7 cellular contexts compared by ENCODE assay signal in the genomic region with DNA sequence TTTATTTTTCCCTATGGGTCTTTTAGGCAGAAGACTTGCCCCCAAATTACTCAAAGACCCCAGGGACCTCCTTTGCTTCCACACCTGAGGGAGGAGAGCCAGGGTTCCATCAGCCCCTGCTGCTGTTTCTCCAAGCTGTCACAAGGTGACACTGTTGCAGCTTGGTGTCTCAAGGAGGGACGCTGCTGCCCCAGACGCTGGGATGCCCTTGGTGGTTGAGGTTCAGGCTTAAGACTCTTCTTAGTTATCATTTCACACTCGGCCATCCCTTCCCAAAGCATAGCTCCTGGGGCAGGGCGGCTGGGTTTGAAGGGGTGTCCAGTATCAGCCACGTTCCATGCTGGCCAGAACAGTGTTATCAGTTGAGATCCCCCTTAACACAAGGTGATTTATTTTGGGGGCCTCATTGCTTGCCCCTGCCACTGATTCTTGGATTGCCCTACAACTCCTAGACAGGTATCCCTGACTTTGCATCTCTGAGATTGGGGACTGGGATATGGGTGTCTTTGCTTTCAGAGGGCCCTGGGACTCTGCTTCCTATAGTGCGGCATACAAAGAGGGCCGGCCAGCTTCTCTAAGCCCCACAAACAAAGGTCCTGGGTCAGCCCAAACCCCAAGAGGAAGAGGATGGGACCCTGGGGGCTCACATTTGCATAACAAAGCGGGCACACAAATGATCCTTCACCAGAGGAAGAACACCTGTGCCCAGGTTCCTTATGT. TPM values are rescaled to one million over a fixed set of nuclear protein-coding genes. Genes with fewer than 3 reads are reported as not detected.
A peak's percentile ranks its signal among the peaks of the same experiment; 100 is the strongest.
DNase-seq lines count a peak whose midpoint lies in the region; ATAC-seq, FAIRE-seq and TF ChIP-seq lines count a peak whose summit lies in the region.

No MANE protein-coding gene starts in this region.

- no peaks in the 10 kb centered on the region for H3F3A ChIP-seq in SU-DHL-6 (ENCODE audit: insufficient read depth)

- H3K36me3 ChIP-seq in SU-DHL-6 (ENCODE audit: low read length) (no peaks in the 10 kb centered on the region), GM12878 (ENCODE audit: control insufficient read depth in 2 of 2, insufficient read depth in 2 of 2, low read length in 1 of 2) (peaks cover 6 to 13% of the 10 kb centered on the region in 2 experiments; a peak in 2 of 4 replicates)

- peak; percentile 99 for TF ChIP-seq RAD21 in GM12878 (IDR thresholded peaks at IDR 0.05; ENCODE audit: insufficient read depth, low read depth, low read length)

- peak; percentile 71 for ATAC-seq in GM21576 (IDR thresholded peaks at IDR 0.05; ENCODE audit: unreplicated experiment)
- ATAC-seq in GM12878, result peak; percentile 94

- H3K9ac ChIP-seq in SU-DHL-6 (ENCODE audit: low read length) (no peak overlapping the region), GM12878 (ENCODE audit: control insufficient read depth, insufficient read depth, low read length) (no peak overlapping the region)

- H3K4me3 ChIP-seq in SU-DHL-6 (ENCODE audit: insufficient read depth, low read length, poor library complexity, severe bottlenecking) (no peak overlapping the region), GM12878 (no peak overlapping the region)

- H3K4me2 ChIP-seq in SU-DHL-6 (ENCODE audit: low read depth, low read length, poor library complexity, severe bottlenecking) (no peak overlapping the region), GM12878 (ENCODE audit: control insufficient read depth, insufficient read depth) (no peak overlapping the region)

- no peak for TF ChIP-seq EP300 in GM12878 (IDR thresholded peaks at IDR 0.05; ENCODE audit: borderline replicate concordance in 1 of 2, control insufficient read depth in 1 of 2, low read depth in 2 of 2, low read length in 2 of 2)

- H3K9me2 ChIP-seq in SU-DHL-6 (replicated peaks; ENCODE audit: insufficient read depth, low read length), result no peaks in the 10 kb centered on the region

- H4K20me1 ChIP-seq in SU-DHL-6 (ENCODE audit: low read depth, low read length) (no peaks in the 10 kb centered on the region), GM12878 (ENCODE audit: control insufficient read depth, insufficient read depth) (no peaks in the 10 kb centered on the region)

- no peak overlapping the region for H3K27ac ChIP-seq in SU-DHL-6 (ENCODE audit: low read depth, low read length)
- no peak overlapping the region for H3K27ac ChIP-seq in GM12878 (ENCODE audit: control insufficient read depth, insufficient read depth)

- H3K79me2 ChIP-seq in SU-DHL-6 (ENCODE audit: insufficient read depth, low read length) (no peaks in the 10 kb centered on the region), GM12878 (ENCODE audit: control insufficient read depth, insufficient read depth, low read length) (no peaks in the 10 kb centered on the region)

- H3K9me3 ChIP-seq in SU-DHL-6 (ENCODE audit: insufficient read depth, low read length), result no peaks in the 10 kb centered on the region
- H3K9me3 ChIP-seq in GM12878 (replicated peaks; ENCODE audit: control insufficient read depth, insufficient read depth, low read length), result no peaks in the 10 kb centered on the region

- H3K27me3 ChIP-seq in SU-DHL-6 (ENCODE audit: low read length) (no peaks in the 10 kb centered on the region), GM12878 (replicated peaks in 1 of 2; ENCODE audit: control insufficient read depth in 2 of 2, insufficient read depth in 2 of 2, low read length in 1 of 2) (no peaks in the 10 kb centered on the region)

- no TSS peak for BruUV-seq in GM12878 (replicated peaks; lab: Mats Ljungman, UMichigan)

- H2AFZ ChIP-seq in SU-DHL-6 (ENCODE audit: low read depth, low read length, severe bottlenecking) (no peak overlapping the region), GM12878 (ENCODE audit: control insufficient read depth, low read depth, low read length) (peak overlapping the region; percentile 46)

- in situ Hi-C loops in GM12878 (cut with MboI), result loop anchor here (5.0 kb wide), 2 partner anchors 85 to 150 kb away; no protein-coding TSS in a partner anchor

- TF ChIP-seq POLR2A in GM12878 (IDR thresholded peaks at IDR 0.05; ENCODE audit: low read depth, low read length), result no peak

- TF ChIP-seq CTCF in SU-DHL-6 (IDR thresholded peaks at IDR 0.05; ENCODE audit: insufficient read depth, low read length, poor library complexity, severe bottlenecking) (peak; percentile 94), GM12878 (IDR thresholded peaks at IDR 0.05 in 2 of 3, conservative IDR thresholded peaks at IDR 0.05 in 1 of 3; ENCODE audit: control insufficient read depth in 2 of 3, extremely low read depth in 1 of 3, insufficient read depth in 1 of 3, low read depth in 3 of 3, low read length in 3 of 3) (peak; percentile 98 to 99 (median 98); a peak in 5 of 6 replicates)

- RAD21 ChIA-PET in GM12878 (lab: Charles Lee; ENCODE audit: unreplicated experiment), result interaction anchor here (0.6 to 8.3 kb wide), 10 partner anchors 11 to 151 kb away, joined by 3 to 99 read pairs (median 6); a partner anchor contains a TSS

- WGBS in GM12878 (ENCODE audit: insufficient coverage, insufficient replicate concordance, low lambda C conversion rate, missing lambda C conversion rate), result 15% methylated on average over 8 of the region's 8 CpGs

- DNase-seq in GM03348 (ENCODE audit: low spot score), result peak; percentile 85
- DNase-seq in LHCN-M2 (ENCODE audit: low read depth), result peak; percentile 59
- DNase-seq in GM12878 (ENCODE audit: low read depth, low spot score), result no peak
- peak; percentile 84 for DNase-seq in islet precursor cell
- peak; percentile 73 for DNase-seq in stimulated activated CD8-positive, alpha-beta memory T cell treated with anti-CD3 and anti-CD28 coated beads, Interleukin-4, amount 100 ng/mL, for 48 hours

- intact Hi-C loops in GM12878 (cut with micrococcal nuclease; ENCODE audit: unreplicated experiment), result loop anchor here (1.0 to 5.0 kb wide), 5 partner anchors 23 to 154 kb away; a partner anchor contains a TSS

- FAIRE-seq in GM12878 (lab: Jason Lieb, UNC), result peak; percentile 99

- SMC1A ChIA-PET in GM12878 (lab: Charles Lee; ENCODE audit: uncharacterized antibody, unreplicated experiment), result interaction anchor here (0.6 to 10.6 kb wide), 14 partner anchors 10 to 341 kb away, joined by 3 to 122 read pairs (median 4); a partner anchor contains a TSS

- CTCF ChIA-PET in GM12878 (lab: Yijun Ruan, JAX), result interaction anchor here (0.5 to 10.1 kb wide), 21 partner anchors 9 to 556 kb away, joined by 3 to 198 read pairs (median 4); a partner anchor contains a TSS

- POLR2A ChIA-PET in GM12878 (lab: Charles Lee), result interaction anchor here (0.6 to 1.9 kb wide), 5 partner anchors 22 to 85 kb away, joined by 3 to 8 read pairs (median 3); no protein-coding TSS in a partner anchor

- H3K4me1 ChIP-seq in GM12878 (ENCODE audit: control insufficient read depth, insufficient read depth, low read length), result peaks cover 14% of the 10 kb centered on the region

TF ChIP-seq in GM12878, 131 proteins besides CTCF, POLR2A, EP300 and RAD21 (continues in another document):
- TF ChIP-seq GABPA (IDR thresholded peaks at IDR 0.05; ENCODE audit: low read depth), result no peak; the same call in 1 of the 2 replicates
- TF ChIP-seq RB1 (IDR thresholded peaks at IDR 0.05; ENCODE audit: borderline replicate concordance), result no peak

RNA-seq across cellular contexts. Expression of a gene that starts 22.7 kb away (rescaled TPM):
- total RNA-seq in LHCN-M2 (2014; rRNA removed) (not detected in 2 replicates), GM12878 (2014; rRNA removed) (11.2 and 12.3 TPM in 2 replicates), GM12878 (2014; rRNA removed; fragmentation: Illumina TruSeq; extraction: Trizol) (18.1 and 19.2 TPM in 2 replicates), GM12878 (2021) (26.8 and 30.1 TPM in 2 replicates)
- polyA plus RNA-seq in LHCN-M2 (2012), result not detected
- 20.6 and 24.6 TPM in 2 replicates for total RNA-seq in GM12878 (2013; cell fraction: nucleolus; rRNA removed)
- 12.4 TPM for polyA plus RNA-seq in GM12878 (2011; ENCODE audit: low read depth)
- polyA plus RNA-seq in GM12878 (2011; rRNA removed) (16.5 and 26.9 TPM in 2 replicates), GM12878 (2014; fragmentation: Illumina TruSeq; extraction: Trizol) (20.4 and 24.4 TPM in 2 replicates), GM12878 (2014; fragmentation: Nextera tagmentation; extraction: Ambion mirVana) (1 to 10 TPM; 2.1 to 5.5 TPM), GM12878 (2014; rRNA removed) (23.4 and 23.5 TPM in 2 replicates), GM12878 (2016; fragmentation: Nextera tagmentation; extraction: Ambion mirVana) (10 to 100 TPM; 12.6 to 13.2 TPM)
- polyA plus RNA-seq in GM12878 (2011; cell fraction: cytosol; rRNA removed), result 26.5 and 38.7 TPM in 2 replicates
- 39.0 and 48.7 TPM in 2 replicates for polyA plus RNA-seq in GM12878 (2011; cell fraction: nucleus; rRNA removed)
- 17.2 and 17.7 TPM in 2 replicates for polyA plus RNA-seq in GM12878 (2012)
- 60.8 and 66.5 TPM in 2 replicates for polyA minus RNA-seq in GM12878 (2011; rRNA and poly(A)+ RNA removed)
- polyA minus RNA-seq in GM12878 (2011; cell fraction: cytosol; rRNA and poly(A)+ RNA removed), result 6.0 and 6.2 TPM in 2 replicates
- polyA minus RNA-seq in GM12878 (2011; cell fraction: nucleus; rRNA and poly(A)+ RNA removed), result 10.9 and 19.2 TPM in 2 replicates

RNA-seq across cellular contexts. Expression of a gene that starts 37.6 kb away (rescaled TPM):
- 24.0 and 29.0 TPM in 2 replicates for total RNA-seq in LHCN-M2 (2014; rRNA removed)
- polyA plus RNA-seq in LHCN-M2 (2012), result 64.2 TPM
- 42.5 and 42.9 TPM in 2 replicates for total RNA-seq in GM12878 (2013; cell fraction: nucleolus; rRNA removed)
- total RNA-seq in GM12878 (2014; rRNA removed), result 110 and 131 TPM in 2 replicates
- 102 and 110 TPM in 2 replicates for total RNA-seq in GM12878 (2014; rRNA removed; fragmentation: Illumina TruSeq; extraction: Trizol)
- 155 and 167 TPM in 2 replicates for total RNA-seq in GM12878 (2021)
- 46.6 TPM for polyA plus RNA-seq in GM12878 (2011; ENCODE audit: low read depth)
- polyA plus RNA-seq in GM12878 (2011; rRNA removed), result 57.5 and 96.3 TPM in 2 replicates
- polyA plus RNA-seq in GM12878 (2011; cell fraction: cytosol; rRNA removed), result 139 and 172 TPM in 2 replicates
- 53.0 and 55.2 TPM in 2 replicates for polyA plus RNA-seq in GM12878 (2011; cell fraction: nucleus; rRNA removed)
- 79.4 and 173 TPM in 2 replicates for polyA plus RNA-seq in GM12878 (2012)
- polyA plus RNA-seq in GM12878 (2014; fragmentation: Illumina TruSeq; extraction: Trizol), result 82.9 and 170 TPM in 2 replicates
- polyA plus RNA-seq in GM12878 (2014; fragmentation: Nextera tagmentation; extraction: Ambion mirVana), result 10 to 100 TPM in 1 of 2 experiments, 1 to 10 TPM in 1; 5.4 to 16.9 TPM
- 185 and 204 TPM in 2 replicates for polyA plus RNA-seq in GM12878 (2014; rRNA removed)
- 100 to 1,000 TPM; 191 to 195 TPM for polyA plus RNA-seq in GM12878 (2016; fragmentation: Nextera tagmentation; extraction: Ambion mirVana)
- 118 and 121 TPM in 2 replicates for polyA minus RNA-seq in GM12878 (2011; rRNA and poly(A)+ RNA removed)
- 26.1 and 33.1 TPM in 2 replicates for polyA minus RNA-seq in GM12878 (2011; cell fraction: cytosol; rRNA and poly(A)+ RNA removed)
- polyA minus RNA-seq in GM12878 (2011; cell fraction: nucleus; rRNA and poly(A)+ RNA removed), result 5.1 and 9.5 TPM in 2 replicates

Comparison
In these comparisons a context has a peak if more than half of its experiments do, and no peak if none do; other contexts are left out.
1. RNA of a gene that starts 22.7 kb away (total RNA-seq): 11.2 to 30.1 TPM in GM12878; not detected in LHCN-M2; every median in the first group is over 10 times any median in the second.